ENCODE assay signal across 8 cellular contexts in the genomic region with DNA sequence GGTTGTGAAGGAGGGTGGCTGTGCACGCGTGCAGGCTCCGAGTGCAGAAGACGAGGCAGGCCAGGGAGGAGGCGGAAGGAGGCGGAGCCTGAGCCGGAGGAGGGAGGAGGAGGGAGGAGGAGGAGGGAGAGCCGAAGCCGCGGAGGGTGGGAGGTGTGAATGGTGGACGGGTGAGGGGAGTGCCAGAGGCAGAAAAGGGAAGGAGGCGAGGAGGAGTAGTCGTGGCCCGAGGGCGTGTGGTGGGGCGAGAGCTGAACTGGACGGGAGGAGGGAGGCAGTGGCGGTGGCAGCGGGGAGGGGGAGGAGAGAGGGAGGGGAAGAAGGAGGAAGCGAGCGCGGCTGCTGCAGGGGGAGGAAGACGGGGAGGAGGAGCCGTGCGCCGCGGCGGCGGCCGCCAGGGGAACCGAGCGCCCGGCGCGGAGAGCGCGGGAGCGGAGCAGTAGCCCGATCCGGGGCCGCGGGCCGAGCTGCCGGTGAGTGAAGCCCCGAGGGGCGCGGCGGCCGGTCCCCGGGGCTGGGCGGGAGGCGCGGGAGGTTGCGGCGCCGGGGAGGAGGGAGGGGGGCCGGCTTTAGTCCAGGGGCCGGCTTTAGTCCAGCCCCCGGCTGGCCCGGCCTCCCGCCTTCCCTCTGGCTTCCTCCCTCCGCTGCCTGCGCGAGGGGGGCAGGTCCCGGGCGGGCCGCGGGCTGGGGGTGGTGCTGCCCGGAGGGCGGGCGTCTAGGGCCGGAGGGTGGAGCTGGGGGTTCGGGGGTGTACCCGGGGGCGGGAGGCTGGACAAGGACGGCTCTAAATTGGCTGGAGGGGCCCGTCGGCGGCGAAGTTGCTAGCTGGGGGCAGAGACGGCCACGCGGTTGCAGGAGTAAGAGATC. TPM values are rescaled to one million over a fixed set of nuclear protein-coding genes. Genes with fewer than 3 reads are reported as not detected.
DNase-seq lines count a peak whose midpoint lies in the region; ATAC-seq and TF ChIP-seq lines count a peak whose summit lies in the region.

TMEM164 (plus strand) TSS at position 815 of the 867 bp plus-strand sequence. CDS start 661 bp downstream, outside the sequence.

- H3K9me3 ChIP-seq in adipocyte (ENCODE audit: control insufficient read depth, low read length) (no peaks in the 10 kb centered on the region), heart right ventricle (no peaks in the 10 kb centered on the region), upper lobe of right lung (no peaks in the 10 kb centered on the region)

- H3K9ac ChIP-seq in adipocyte (ENCODE audit: low read length): peak within 1 kb of the TSS; percentile 86

- DNase-seq in NCI-H1092 treated with DMSO at 0.1 percent for 48 hours (lab: John Stamatoyannopoulos, UW) (peak; percentile 94), T follicular helper cell (ENCODE audit: low read depth) (peak; percentile 71), adipocyte (ENCODE audit: low read depth) (peak; percentile 80), heart right ventricle (peak; percentile 85 to 89), posterior vena cava (ENCODE audit: low spot score) (peak; percentile 95), upper lobe of right lung (peak; percentile 94)

- ATAC-seq in HG02588 (IDR thresholded peaks at IDR 0.05; ENCODE audit: unreplicated experiment) (peak; percentile 83), heart right ventricle (peak; percentile 91 to 97 (median 94)), upper lobe of right lung (peak; percentile 94)

- 0 out of 3 replicates have a peak, but pooled peaks have one; percentile 10 for TF ChIP-seq CTCF in GM12872 (IDR thresholded peaks at IDR 0.05; ENCODE audit: insufficient read depth, low read depth, low read length)
- peak in 3 of 9 donors; percentile 11 to 39 (median 15) for TF ChIP-seq CTCF in heart right ventricle (IDR thresholded peaks at IDR 0.05)
- TF ChIP-seq CTCF in upper lobe of right lung (IDR thresholded peaks at IDR 0.05): no peak

- intact Hi-C loops in heart right ventricle (cut with DNase I) (loop anchor here in 5 of 10 donors (5.0 to 10.0 kb wide), 4 partner anchors 75 to 142 kb away; no protein-coding TSS in a partner anchor), posterior vena cava (cut with DNase I) (no loop called here), upper lobe of right lung (cut with DNase I) (no loop called here)

- H3K27ac ChIP-seq in heart right ventricle (peak within 1 kb of the TSS; percentile 79 to 92 (median 88)), upper lobe of right lung (peak within 1 kb of the TSS; percentile 70)

- H3K36me3 ChIP-seq in adipocyte (ENCODE audit: control insufficient read depth, insufficient read depth, low read length, severe bottlenecking): no peaks in the 10 kb centered on the region
- no peaks in the 10 kb centered on the region for H3K36me3 ChIP-seq in heart right ventricle
- no peaks in the 10 kb centered on the region for H3K36me3 ChIP-seq in upper lobe of right lung

- H3K27me3 ChIP-seq in adipocyte (replicated peaks; ENCODE audit: control insufficient read depth, insufficient read depth, low read length) (peaks cover 12% of the 10 kb centered on the region), heart right ventricle (peaks cover 0 to 40% (median 0%) of the 10 kb centered on the region in 7 donors), upper lobe of right lung (no peaks in the 10 kb centered on the region)

- 1% methylated on average over 21 to 62 of the region's 83 CpGs for WGBS in heart right ventricle, 2 donors

- H3K4me1 ChIP-seq in adipocyte (ENCODE audit: control insufficient read depth, insufficient read depth, low read length): peaks cover 20% of the 10 kb centered on the region
- peaks cover 0 to 34% (median 10%) of the 10 kb centered on the region in 9 donors for H3K4me1 ChIP-seq in heart right ventricle
- H3K4me1 ChIP-seq in upper lobe of right lung: peaks cover 15% of the 10 kb centered on the region

- H3K4me3 ChIP-seq in adipocyte (ENCODE audit: low read length) (peak within 1 kb of the TSS; percentile 83), heart right ventricle (peak within 1 kb of the TSS; percentile 25 to 79 (median 68)), upper lobe of right lung (peak within 1 kb of the TSS; percentile 62)

RNA-seq across cellular contexts. Expression of gene TMEM164, which starts in this region (rescaled TPM):
- 10 to 100 TPM; 43.0 to 60.6 (median 49.1) TPM for total RNA-seq in heart right ventricle
- 10 to 100 TPM in 1 of 2 donors, 1 to 10 TPM in 1; 9.7 to 43.1 TPM for polyA plus RNA-seq in heart right ventricle
- 10 to 100 TPM; 12.5 to 14.2 TPM for total RNA-seq in posterior vena cava
- 84.6 TPM for total RNA-seq in upper lobe of right lung

Comparison
In these comparisons a context has a peak if more than half of its experiments do, and no peak if none do; other contexts are left out.
1. Peak in every context shown above with its lines: DNase-seq, ATAC-seq, H3K4me3 ChIP-seq and H3K27ac ChIP-seq.